In the genomic region with DNA sequence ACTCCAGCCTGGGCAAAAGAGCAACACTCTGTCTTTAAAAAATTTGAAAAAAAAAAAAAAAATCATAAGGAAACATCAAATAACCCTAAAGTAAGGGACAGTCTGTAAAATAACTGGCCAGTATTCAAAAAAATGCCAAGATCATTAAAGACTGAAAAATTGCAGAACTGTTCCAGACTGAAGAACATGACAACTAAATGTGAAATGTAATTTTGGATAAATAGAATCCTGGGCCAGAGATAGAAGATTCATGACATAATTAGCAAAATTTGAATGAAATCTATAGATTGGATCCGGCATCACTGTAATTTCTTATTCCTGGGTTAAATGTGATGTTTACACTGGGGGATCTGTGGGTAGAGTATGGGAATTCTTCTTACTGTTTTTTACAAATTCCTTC, we compare ENCODE assay signal across 19 cellular contexts. TPM values are rescaled to one million over a fixed set of nuclear protein-coding genes. Genes with fewer than 3 reads are reported as not detected.
DNase-seq lines count a peak whose midpoint lies in the region; ATAC-seq, FAIRE-seq and TF ChIP-seq lines count a peak whose summit lies in the region.
"Had no signal": no experiment of that assay in that cellular context is flagged by ENCODE, and none has a peak within 500 bp of the region (broad histone marks: within the 10 kb centered on the region; RNA-seq: fewer than 3 reads in every experiment).

No MANE protein-coding gene starts in this region.

- H3K4me1 ChIP-seq in A549 (peaks cover 56% of the 10 kb centered on the region), endothelial cell of umbilical vein (ENCODE audit: control insufficient read depth, extremely low read depth, insufficient read depth, low read length) (peaks cover 33% of the 10 kb centered on the region), pancreas (peaks cover 20 to 30% (median 24%) of the 10 kb centered on the region in 3 donors)

- intact Hi-C loops in endothelial cell of umbilical vein (cut with micrococcal nuclease), result no loop called here
- intact Hi-C loops in pancreas (cut with DNase I), result no loop called here

- H3K4me1 Mint-ChIP-seq in T-cell, result peaks cover 22 to 29% (median 25%) of the 10 kb centered on the region in 3 donors

- TF ChIP-seq CTCF in A549 (IDR thresholded peaks at IDR 0.05), result no peak
- TF ChIP-seq CTCF in endothelial cell of umbilical vein (IDR thresholded peaks at IDR 0.05; ENCODE audit: extremely low read depth in 1 of 2, insufficient read depth in 1 of 2, low read depth in 1 of 2, low read length in 2 of 2), result no peak
- no peak for TF ChIP-seq CTCF in pancreas (IDR thresholded peaks at IDR 0.05)

- H4K20me1 ChIP-seq in endothelial cell of umbilical vein (replicated peaks; ENCODE audit: control insufficient read depth, extremely low read depth, insufficient read depth, low read length), result no peaks in the 10 kb centered on the region

- peaks cover 6% of the 10 kb centered on the region for H3K36me3 ChIP-seq in SK-N-MC (ENCODE audit: insufficient read depth, low read length)
- H3K36me3 ChIP-seq in endothelial cell of umbilical vein (ENCODE audit: control insufficient read depth in 2 of 2, extremely low read depth in 1 of 2, insufficient read depth in 2 of 2, low read length in 2 of 2), result peaks cover 2 to 3% of the 10 kb centered on the region in 2 experiments
- no peaks in the 10 kb centered on the region for H3K36me3 ChIP-seq in pancreas

- H3K4me3 Mint-ChIP-seq in T-cell, result no peak overlapping the region
- H3K4me3 Mint-ChIP-seq: activated CD4-positive, alpha-beta T cell treated with anti-CD3 and anti-CD28 coated beads, Interleukin-2, amount 10 ng/mL, durations not matched to agents 7 days and 5 days had no signal

- no peak for TF ChIP-seq POLR2A in A549 (IDR thresholded peaks at IDR 0.05; ENCODE audit: low read length)
- TF ChIP-seq POLR2A in endothelial cell of umbilical vein (IDR thresholded peaks at IDR 0.05; ENCODE audit: low read depth, low read length), result no peak

- H2AFZ ChIP-seq in endothelial cell of umbilical vein (ENCODE audit: low read depth, low read length), result no peak overlapping the region

- H3K4me2 ChIP-seq in A549 (peak overlapping the region; percentile 87), endothelial cell of umbilical vein (ENCODE audit: insufficient read depth, low read length) (no peak overlapping the region)

- 70% methylated on average over 1 of the region's 1 CpG for WGBS in A549 (ENCODE audit: missing lambda C conversion rate)
- WGBS in pancreas, 2 donors, result 82 to 92% methylated on average over 1 of the region's 1 CpG

- H3K27ac ChIP-seq in A549, result peak overlapping the region; percentile 86 to 93
- H3K27ac ChIP-seq in SK-N-MC, result peak overlapping the region; percentile 64; the same call in 1 of the 2 replicates
- peak overlapping the region; percentile 94 for H3K27ac ChIP-seq in endothelial cell of umbilical vein (ENCODE audit: insufficient read depth, low read depth, low read length)
- H3K27ac ChIP-seq in pancreas, result peak overlapping the region in 3 of 4 donors; percentile 9 to 85 (median 85)
- H3K27ac ChIP-seq: vagina had no signal

- ATAC-seq in A549 (no peak), pancreas (no peak), HG03095 (IDR thresholded peaks at IDR 0.05; ENCODE audit: unreplicated experiment) (no peak), T-cell (replicated peaks in 1 of 4) (no peak)
- ATAC-seq: left colon had no signal

- no peaks in the 10 kb centered on the region for H3K27me3 Mint-ChIP-seq in T-cell
- H3K27me3 Mint-ChIP-seq: activated CD4-positive, alpha-beta T cell treated with anti-CD3 and anti-CD28 coated beads, Interleukin-2, amount 10 ng/mL, durations not matched to agents 7 days and 5 days; CD8-positive, alpha-beta memory T cell had no signal

- no peak for FAIRE-seq in A549 (lab: Jason Lieb, UNC)
- no peak for FAIRE-seq in endothelial cell of umbilical vein (lab: Jason Lieb, UNC)
- FAIRE-seq in pancreas (lab: Jason Lieb, UNC), result no peak

- no peaks in the 10 kb centered on the region for H3K36me3 Mint-ChIP-seq in T-cell

- H3K9ac ChIP-seq in SK-N-MC (ENCODE audit: insufficient read length), result no peak overlapping the region
- no peak overlapping the region for H3K9ac ChIP-seq in endothelial cell of umbilical vein (replicated peaks; ENCODE audit: extremely low read depth, insufficient read depth, low read length)

- H3K27ac Mint-ChIP-seq in T-cell, result no peak overlapping the region
- H3K27ac Mint-ChIP-seq: activated CD4-positive, alpha-beta T cell treated with anti-CD3 and anti-CD28 coated beads, Interleukin-2, amount 10 ng/mL, durations not matched to agents 7 days and 5 days had no signal

- H3K79me2 ChIP-seq in endothelial cell of umbilical vein (ENCODE audit: control insufficient read depth, insufficient read depth, low read length), result peaks cover 30% of the 10 kb centered on the region

- H3K27me3 ChIP-seq in endothelial cell of umbilical vein (ENCODE audit: control insufficient read depth in 2 of 2, insufficient read depth in 2 of 2, low read length in 2 of 2), result no peaks in the 10 kb centered on the region
- no peaks in the 10 kb centered on the region for H3K27me3 ChIP-seq in pancreas
- H3K27me3 ChIP-seq: vagina had no signal

- no TSS peak for BruUV-seq in endothelial cell of umbilical vein (replicated peaks; lab: Mats Ljungman, UMichigan)

- no peaks in the 10 kb centered on the region for H3K9me1 ChIP-seq in endothelial cell of umbilical vein (replicated peaks; ENCODE audit: control insufficient read depth, extremely low read depth, insufficient read depth, low read length)

- POLR2A ChIA-PET in A549 (lab: Yijun Ruan, JAX) (interaction anchor here (1.0 kb wide), 2 partner anchors 14 to 83 kb away, joined by 3 to 5 read pairs; no protein-coding TSS in a partner anchor), endothelial cell of umbilical vein (lab: Charles Lee) (no interaction called here), T-cell (lab: Charles Lee) (no interaction called here)

- H3K9me3 Mint-ChIP-seq in T-cell, result no peaks in the 10 kb centered on the region
- H3K9me3 Mint-ChIP-seq: activated CD4-positive, alpha-beta T cell treated with anti-CD3 and anti-CD28 coated beads, Interleukin-2, amount 10 ng/mL, durations not matched to agents 7 days and 5 days; CD8-positive, alpha-beta memory T cell had no signal

- TF ChIP-seq RAD21 in A549 (conservative IDR thresholded peaks at IDR 0.05 in 1 of 2, IDR thresholded peaks at IDR 0.05 in 1 of 2), result no peak

- DNase-seq in A549 (ENCODE audit: low read depth in 1 of 2, low spot score in 1 of 2) (no peak), SK-N-MC (ENCODE audit: low read depth, low spot score) (no peak), endothelial cell of umbilical vein (ENCODE audit: low read depth, low spot score) (no peak), pancreas (no peak), NCI-H146 (lab: John Stamatoyannopoulos, UW) (no peak), superior temporal gyrus (ENCODE audit: extremely low spot score) (no peak), T-cell (no peak)
- DNase-seq: activated CD4-positive, alpha-beta T cell treated with anti-CD3 and anti-CD28 coated beads, Interleukin-2, amount 10 ng/mL, durations not matched to agents 7 days and 5 days; activated CD8-positive, alpha-beta memory T cell treated with anti-CD3 and anti-CD28 coated beads, Interleukin-2, amount 50 U/mL, for 4 hours; activated gamma-delta T cell; CD8-positive, alpha-beta memory T cell; central memory CD4-positive, alpha-beta T cell; MM.1S; NCI-H1436 treated with DMSO at 0.1 percent for 48 hours; NCI-H526 treated with DMSO at 0.1 percent for 48 hours; stimulated activated CD4-positive, alpha-beta T cell treated with anti-CD3 and anti-CD28 coated beads, Interleukin-4, amount 100 ng/mL, for 1 hour had no signal

- no peak for TF ChIP-seq EP300 in A549 (IDR thresholded peaks at IDR 0.05)

- H3K4me3 ChIP-seq in A549 (no peak overlapping the region), SK-N-MC (no peak overlapping the region), endothelial cell of umbilical vein (replicated peaks in 1 of 3; ENCODE audit: insufficient read depth in 1 of 3, low read depth in 1 of 3, low read length in 3 of 3) (no peak overlapping the region), pancreas (no peak overlapping the region)
- H3K4me3 ChIP-seq: vagina had no signal

- dilution Hi-C loops in endothelial cell of umbilical vein (cut with MboI; ENCODE audit: extremely low pct_ligation_motif_present, low sequenced_read_pairs), result no loop called here

- CTCF ChIA-PET in A549 (lab: Yijun Ruan, JAX) (interaction anchor here (1.6 kb wide), 1 partner anchor 26 kb away, joined by 4 read pairs; no protein-coding TSS in a partner anchor), endothelial cell of umbilical vein (lab: Charles Lee) (no interaction called here), T-cell (lab: Charles Lee) (interaction anchor here in 1 of 2 donors (0.7 kb wide), 1 partner anchor 686 kb away, joined by 6 read pairs; no protein-coding TSS in a partner anchor)

- H3K9me3 ChIP-seq in A549, result no peaks in the 10 kb centered on the region
- H3K9me3 ChIP-seq in SK-N-MC (ENCODE audit: low read depth, low read length), result no peaks in the 10 kb centered on the region
- no peaks in the 10 kb centered on the region for H3K9me3 ChIP-seq in endothelial cell of umbilical vein (replicated peaks; ENCODE audit: control insufficient read depth, insufficient read depth, low read length)
- H3K9me3 ChIP-seq in pancreas, result no peaks in the 10 kb centered on the region
- H3K9me3 ChIP-seq: vagina had no signal

RNA-seq across cellular contexts. Expression of a gene that starts 3.0 kb away (rescaled TPM):
- polyA plus RNA-seq in A549 (2011; rRNA removed), result 52.7 and 60.9 TPM in 2 replicates
- 48.7 and 51.1 TPM in 2 replicates for polyA plus RNA-seq in A549 (2012; cell fraction: cytosol; rRNA removed)
- polyA plus RNA-seq in A549 (2012; cell fraction: nucleus; rRNA removed), result 25.2 and 25.4 TPM in 2 replicates
- polyA plus RNA-seq in A549 (2017; fragmentation: RNase III; extraction: RNeasy Plus Mini Kit Qiagen cat#74134 plus additional on column Dnase treatment), result 58.3 to 64.7 TPM (median 60.7 TPM) in 3 replicates
- polyA minus RNA-seq in A549 (2011; rRNA and poly(A)+ RNA removed), result 44.5 and 49.6 TPM in 2 replicates
- total RNA-seq in endothelial cell of umbilical vein, result 20.3 and 24.2 TPM in 2 replicates
- 10.3 and 11.8 TPM in 2 replicates for polyA plus RNA-seq in endothelial cell of umbilical vein
- polyA plus RNA-seq in endothelial cell of umbilical vein (2011; cell fraction: cytosol; rRNA removed), result 27.5 and 28.8 TPM in 2 replicates
- polyA plus RNA-seq in endothelial cell of umbilical vein (2011; cell fraction: nucleus; rRNA removed), result 13.0 and 15.2 TPM in 2 replicates
- 14.5 and 16.5 TPM in 2 replicates for polyA plus RNA-seq in endothelial cell of umbilical vein (2012)
- 18.8 and 32.3 TPM in 2 replicates for polyA minus RNA-seq in endothelial cell of umbilical vein
- 40.7 TPM for polyA minus RNA-seq in endothelial cell of umbilical vein (2011; cell fraction: cytosol; rRNA and poly(A)+ RNA removed)
- 9.5 and 12.7 TPM in 2 replicates for polyA minus RNA-seq in endothelial cell of umbilical vein (2011; cell fraction: nucleus; rRNA and poly(A)+ RNA removed)
- total RNA-seq in pancreas, result 1 to 10 TPM; 3.8 to 9.1 (median 7.2) TPM
- 1 to 10 TPM; 3.3 to 3.8 TPM for polyA plus RNA-seq in pancreas
- total RNA-seq in T-cell, result 1 to 10 TPM; 1.9 to 8.3 (median 5.7) TPM

RNA-seq across cellular contexts. Expression of a gene that starts 3.3 kb away (rescaled TPM):
- polyA plus RNA-seq in A549 (2011; rRNA removed) (444 and 520 TPM in 2 replicates), A549 (2017; fragmentation: RNase III; extraction: RNeasy Plus Mini Kit Qiagen cat#74134 plus additional on column Dnase treatment) (334 to 378 TPM (median 337 TPM) in 3 replicates), endothelial cell of umbilical vein (119 and 152 TPM in 2 replicates), pancreas (10 to 100 TPM; 80.4 to 89.0 TPM)
- polyA plus RNA-seq in A549 (2012; cell fraction: cytosol; rRNA removed), result 223 and 243 TPM in 2 replicates
- 115 and 131 TPM in 2 replicates for polyA plus RNA-seq in A549 (2012; cell fraction: nucleus; rRNA removed)
- 228 and 233 TPM in 2 replicates for polyA minus RNA-seq in A549 (2011; rRNA and poly(A)+ RNA removed)
- total RNA-seq in endothelial cell of umbilical vein (210 and 221 TPM in 2 replicates), pancreas (10 to 100 TPM; 33.6 to 56.5 (median 51.3) TPM), T-cell (10 to 100 TPM; 44.6 to 74.7 (median 70.3) TPM)
- polyA plus RNA-seq in endothelial cell of umbilical vein (2011; cell fraction: cytosol; rRNA removed), result 216 and 226 TPM in 2 replicates
- 167 and 257 TPM in 2 replicates for polyA plus RNA-seq in endothelial cell of umbilical vein (2011; cell fraction: nucleus; rRNA removed)
- 181 and 289 TPM in 2 replicates for polyA plus RNA-seq in endothelial cell of umbilical vein (2012)
- 149 and 154 TPM in 2 replicates for polyA minus RNA-seq in endothelial cell of umbilical vein
- polyA minus RNA-seq in endothelial cell of umbilical vein (2011; cell fraction: cytosol; rRNA and poly(A)+ RNA removed), result 143 TPM
- polyA minus RNA-seq in endothelial cell of umbilical vein (2011; cell fraction: nucleus; rRNA and poly(A)+ RNA removed), result 80.0 and 93.9 TPM in 2 replicates

RNA-seq across cellular contexts. Expression of a gene that starts 15.8 kb away (rescaled TPM):
- polyA plus RNA-seq in A549 (2011; rRNA removed), result 85.2 TPM in 2 replicates
- 74.2 and 86.7 TPM in 2 replicates for polyA plus RNA-seq in A549 (2012; cell fraction: cytosol; rRNA removed)
- polyA plus RNA-seq in A549 (2012; cell fraction: nucleus; rRNA removed), result 142 and 158 TPM in 2 replicates
- polyA plus RNA-seq in A549 (2017; fragmentation: RNase III; extraction: RNeasy Plus Mini Kit Qiagen cat#74134 plus additional on column Dnase treatment), result 94.8 to 112 TPM (median 106 TPM) in 3 replicates
- polyA minus RNA-seq in A549 (2011; rRNA and poly(A)+ RNA removed), result 93.2 and 93.5 TPM in 2 replicates
- total RNA-seq in endothelial cell of umbilical vein, result 107 and 110 TPM in 2 replicates
- 91.3 and 92.4 TPM in 2 replicates for polyA plus RNA-seq in endothelial cell of umbilical vein
- polyA plus RNA-seq in endothelial cell of umbilical vein (2011; cell fraction: cytosol; rRNA removed), result 102 and 119 TPM in 2 replicates
- polyA plus RNA-seq in endothelial cell of umbilical vein (2011; cell fraction: nucleus; rRNA removed), result 169 and 183 TPM in 2 replicates
- polyA plus RNA-seq in endothelial cell of umbilical vein (2012), result 88.0 and 88.7 TPM in 2 replicates
- polyA minus RNA-seq in endothelial cell of umbilical vein, result 93.6 and 96.9 TPM in 2 replicates
- 42.5 TPM for polyA minus RNA-seq in endothelial cell of umbilical vein (2011; cell fraction: cytosol; rRNA and poly(A)+ RNA removed)
- polyA minus RNA-seq in endothelial cell of umbilical vein (2011; cell fraction: nucleus; rRNA and poly(A)+ RNA removed), result 46.1 and 56.9 TPM in 2 replicates
- 100 to 1,000 TPM in 5 of 6 donors, 10 to 100 TPM in 1; 95.0 to 136 (median 108) TPM for total RNA-seq in pancreas
- 100 to 1,000 TPM in 1 of 2 donors, 10 to 100 TPM in 1; 88.6 to 101 TPM for polyA plus RNA-seq in pancreas
- 100 to 1,000 TPM; 127 to 182 (median 174) TPM for total RNA-seq in T-cell

RNA-seq across cellular contexts. Expression of a gene that starts 44.5 kb away (rescaled TPM):
- polyA plus RNA-seq in A549 (2011; rRNA removed) (0.41 and 0.44 TPM in 2 replicates), A549 (2017; fragmentation: RNase III; extraction: RNeasy Plus Mini Kit Qiagen cat#74134 plus additional on column Dnase treatment) (0.77 to 1.2 TPM (median 1.0 TPM) in 3 replicates), endothelial cell of umbilical vein (0.32 and 0.78 TPM in 2 replicates), pancreas (1 to 10 TPM; 1.4 to 1.6 TPM)
- polyA plus RNA-seq in A549 (2012; cell fraction: cytosol; rRNA removed), result 0.38 and 0.83 TPM in 2 replicates
- polyA plus RNA-seq in A549 (2012; cell fraction: nucleus; rRNA removed), result 2.4 and 3.1 TPM in 2 replicates
- polyA minus RNA-seq in A549 (2011; rRNA and poly(A)+ RNA removed), result 0.99 and 1.3 TPM in 2 replicates
- total RNA-seq in endothelial cell of umbilical vein (0.72 and 1.00 TPM in 2 replicates), pancreas (under 1 TPM; 0.16 to 0.78 (median 0.48) TPM), T-cell (1 to 10 TPM; 2.6 to 5.5 (median 3.7) TPM)
- 0.10 and 0.21 TPM in 2 replicates for polyA plus RNA-seq in endothelial cell of umbilical vein (2011; cell fraction: cytosol; rRNA removed)
- 3.1 and 3.2 TPM in 2 replicates for polyA plus RNA-seq in endothelial cell of umbilical vein (2011; cell fraction: nucleus; rRNA removed)
- polyA plus RNA-seq in endothelial cell of umbilical vein (2012), result 0.56 and 1.1 TPM in 2 replicates
- 0.93 TPM in 1 of 2 replicates, not detected in the other for polyA minus RNA-seq in endothelial cell of umbilical vein
- not detected for polyA minus RNA-seq in endothelial cell of umbilical vein (2011; cell fraction: cytosol; rRNA and poly(A)+ RNA removed)
- 1.2 and 2.5 TPM in 2 replicates for polyA minus RNA-seq in endothelial cell of umbilical vein (2011; cell fraction: nucleus; rRNA and poly(A)+ RNA removed)
- total RNA-seq: vagina had no signal

RNA-seq across cellular contexts. Expression of a gene that starts 58.0 kb away (rescaled TPM):
- 400 and 495 TPM in 2 replicates for polyA plus RNA-seq in A549 (2011; rRNA removed)
- 573 and 679 TPM in 2 replicates for polyA plus RNA-seq in A549 (2012; cell fraction: cytosol; rRNA removed)
- 569 and 649 TPM in 2 replicates for polyA plus RNA-seq in A549 (2012; cell fraction: nucleus; rRNA removed)
- 606 to 623 TPM (median 615 TPM) in 3 replicates for polyA plus RNA-seq in A549 (2017; fragmentation: RNase III; extraction: RNeasy Plus Mini Kit Qiagen cat#74134 plus additional on column Dnase treatment)
- polyA minus RNA-seq in A549 (2011; rRNA and poly(A)+ RNA removed), result 92.8 and 94.7 TPM in 2 replicates
- 368 and 378 TPM in 2 replicates for total RNA-seq in endothelial cell of umbilical vein
- 616 and 626 TPM in 2 replicates for polyA plus RNA-seq in endothelial cell of umbilical vein
- 387 and 441 TPM in 2 replicates for polyA plus RNA-seq in endothelial cell of umbilical vein (2011; cell fraction: cytosol; rRNA removed)
- 127 and 130 TPM in 2 replicates for polyA plus RNA-seq in endothelial cell of umbilical vein (2011; cell fraction: nucleus; rRNA removed)
- polyA plus RNA-seq in endothelial cell of umbilical vein (2012), result 307 and 367 TPM in 2 replicates
- polyA minus RNA-seq in endothelial cell of umbilical vein, result 106 and 112 TPM in 2 replicates
- polyA minus RNA-seq in endothelial cell of umbilical vein (2011; cell fraction: cytosol; rRNA and poly(A)+ RNA removed), result 196 TPM
- polyA minus RNA-seq in endothelial cell of umbilical vein (2011; cell fraction: nucleus; rRNA and poly(A)+ RNA removed), result 23.4 and 47.2 TPM in 2 replicates
- total RNA-seq in pancreas, result 100 to 1,000 TPM; 115 to 189 (median 149) TPM
- 100 to 1,000 TPM; 135 to 265 TPM for polyA plus RNA-seq in pancreas
- total RNA-seq in T-cell, result 100 to 1,000 TPM; 173 to 209 (median 189) TPM
